8 cellular contexts compared by ENCODE assay signal in genomic region chr22:29689872-29690213, GRCh38. TPM values are rescaled to one million over a fixed set of nuclear protein-coding genes. Genes with fewer than 3 reads are reported as not detected.
DNase-seq lines count a peak whose midpoint lies in the region; FAIRE-seq and TF ChIP-seq lines count a peak whose summit lies in the region.

No MANE protein-coding gene starts in this region.

- no peak for TF ChIP-seq EP300 in suprapubic skin (IDR thresholded peaks at IDR 0.05)

- no peaks in the 10 kb centered on the region for H3K27me3 ChIP-seq in suprapubic skin

- WGBS in suprapubic skin: 62% methylated on average over 5 of the region's 8 CpGs

- DNase-seq in NOMO-1 treated with DMSO at 0.1 percent for 48 hours (lab: John Stamatoyannopoulos, UW; ENCODE audit: unreplicated experiment) (peak; percentile 14), NOMO-1 treated with dmso at 0.1 percent for 144 hours (lab: John Stamatoyannopoulos, UW; ENCODE audit: unreplicated experiment) (no peak), NCI-H2196 treated with DMSO at 0.1 percent for 48 hours (lab: John Stamatoyannopoulos, UW; ENCODE audit: unreplicated experiment) (peak; percentile 10), activated T-cell treated with anti-CD3 and anti-CD28 coated beads for 48 hours (ENCODE audit: low read depth) (peak; percentile 17), frontal cortex (ENCODE audit: low spot score in 2 of 2) (peak; percentile 53 to 73), posterior cingulate gyrus (peak; percentile 74 to 97 (median 84)), KG1 (lab: John Stamatoyannopoulos, UW) (no peak), suprapubic skin (ENCODE audit: low spot score in 2 of 2) (no peak)

- H3K27ac ChIP-seq in suprapubic skin: no peak overlapping the region

- TF ChIP-seq CTCF in suprapubic skin (IDR thresholded peaks at IDR 0.05): peak in 1 of 2 donors; percentile 37

- intact Hi-C loops in posterior cingulate gyrus (cut with DNase I): loop anchor here (2.0 to 10.0 kb wide), 3 partner anchors 77 to 399 kb away; partner anchors contain the start of genes UQCR10 and ZMAT5

- no peak overlapping the region for H3K4me3 ChIP-seq in suprapubic skin

- TF ChIP-seq POLR2A in suprapubic skin (IDR thresholded peaks at IDR 0.05): no peak

- no peak for FAIRE-seq in frontal cortex (lab: Jason Lieb, UNC)

- H3K36me3 ChIP-seq in suprapubic skin: peaks cover 17% of the 10 kb centered on the region

- H3K9me3 ChIP-seq in suprapubic skin: no peaks in the 10 kb centered on the region

- H3K4me1 ChIP-seq in suprapubic skin: peaks cover 51% of the 10 kb centered on the region

RNA-seq across cellular contexts. Expression of gene CABP7, which starts 30.0 kb away (rescaled TPM):
- total RNA-seq in frontal cortex: 1.6 TPM
- total RNA-seq in suprapubic skin: under 1 TPM in 1 of 4 donors, not detected in 3; 0.48 TPM

Comparison
In these comparisons a context has a peak if more than half of its experiments do, and no peak if none do; other contexts are left out.
1. DNase-seq: peak in NOMO-1 treated with DMSO at 0.1 percent for 48 hours (single experiment), NCI-H2196 treated with DMSO at 0.1 percent for 48 hours (single experiment), activated T-cell treated with anti-CD3 and anti-CD28 coated beads for 48 hours (single experiment), frontal cortex (2 of 2) and posterior cingulate gyrus (10 of 10); none in NOMO-1 treated with dmso at 0.1 percent for 144 hours (single experiment), KG1 (single experiment) and suprapubic skin (0 of 2).